In the genomic region with DNA sequence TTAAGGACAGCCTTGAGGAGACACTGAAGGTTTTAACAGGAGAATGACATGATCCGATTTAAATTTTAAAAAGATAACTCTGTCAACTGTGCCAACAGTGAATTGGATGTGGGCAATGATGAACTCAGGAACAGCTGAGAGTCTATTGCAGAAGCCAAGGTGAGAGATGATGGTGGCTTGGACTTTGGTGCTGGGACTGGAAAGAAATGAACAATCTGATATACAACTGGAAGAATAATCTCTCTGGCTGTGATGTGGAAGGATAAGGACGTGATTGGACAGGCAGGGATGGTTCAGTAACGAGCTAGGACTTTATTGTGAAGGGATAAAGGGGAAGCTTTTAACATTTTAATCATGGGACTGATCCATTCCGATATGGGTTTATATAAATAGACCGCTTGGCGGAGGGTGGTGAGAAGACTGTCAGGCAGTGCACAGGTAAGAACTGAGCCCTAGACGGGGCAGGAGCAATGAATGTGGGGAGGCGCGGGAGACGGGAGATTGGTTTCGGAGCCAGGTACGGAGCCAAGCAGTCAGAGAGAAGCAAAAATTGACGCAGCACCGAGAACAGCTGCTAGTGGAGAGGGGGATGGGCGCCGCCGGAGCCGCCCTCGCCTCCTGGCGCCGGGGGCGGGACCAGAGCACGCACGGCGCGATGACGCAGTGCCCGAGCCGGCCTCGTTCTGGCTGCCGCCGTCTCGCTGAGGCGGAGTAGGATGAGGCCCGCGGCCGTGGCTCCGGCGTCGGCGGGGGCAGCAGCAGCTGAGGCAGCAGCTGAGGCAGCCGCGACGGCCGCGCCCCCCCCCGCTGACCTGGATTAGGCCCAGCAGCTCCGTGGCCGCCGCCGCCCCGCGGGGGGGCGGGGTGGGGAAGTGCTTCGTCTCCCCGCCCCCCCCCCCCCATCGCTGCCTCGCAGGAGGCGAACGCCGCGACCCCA, we compare ENCODE assay signal across 8 cellular contexts. TPM values are rescaled to one million over a fixed set of nuclear protein-coding genes. Genes with fewer than 3 reads are reported as not detected.
DNase-seq lines count a peak whose midpoint lies in the region; ATAC-seq and TF ChIP-seq lines count a peak whose summit lies in the region.

TSS of gene RNF11 (plus strand) at position 663 of the 937 bp plus-strand sequence. CDS start 484 bp downstream, outside the sequence.

- TF ChIP-seq RAD21 in liver (IDR thresholded peaks at IDR 0.05), result peak in 1 of 2 donors; percentile 39

- no peaks in the 10 kb centered on the region for H3K36me3 ChIP-seq in liver (ENCODE audit: control insufficient read depth in 4 of 4, insufficient read depth in 3 of 4, low read depth in 1 of 4, low read length in 3 of 4)

- H3K27me3 ChIP-seq in liver (ENCODE audit: control insufficient read depth in 4 of 4, insufficient read depth in 4 of 4, low read length in 3 of 4), result no peaks in the 10 kb centered on the region

- no peaks in the 10 kb centered on the region for H3K9me3 ChIP-seq in liver (ENCODE audit: control insufficient read depth in 4 of 4, low read length in 3 of 4)

- WGBS in liver, result under 1% methylated on average over 61 of the region's 62 CpGs

- ATAC-seq in GM19372 (IDR thresholded peaks at IDR 0.05; ENCODE audit: low read depth, unreplicated experiment) (peak; percentile 73), HG03521 (IDR thresholded peaks at IDR 0.05; ENCODE audit: unreplicated experiment) (peak; percentile 81)

- peaks cover 2 to 36% (median 22%) of the 10 kb centered on the region in 4 donors for H3K4me1 ChIP-seq in liver (ENCODE audit: control insufficient read depth in 4 of 4, insufficient read depth in 4 of 4, low read length in 3 of 4)

- peak within 1 kb of the TSS; percentile 98 to 99 for H3K27ac ChIP-seq in liver (ENCODE audit: low read depth in 1 of 2, low read length in 2 of 2)

- no peak for TF ChIP-seq CTCF in liver (IDR thresholded peaks at IDR 0.05; ENCODE audit: low read depth, low read length, missing input control)

- peak within 1 kb of the TSS; percentile 88 to 96 (median 92) for H3K4me3 ChIP-seq in liver (ENCODE audit: low read depth in 1 of 3, low read length in 3 of 3)

- peak within 1 kb of the TSS; percentile 84 to 96 for H3K9ac ChIP-seq in liver (ENCODE audit: low read depth in 1 of 2, low read length in 2 of 2)

- DNase-seq in C1 segment of cervical spinal cord (lab: John Stamatoyannopoulos, UW) (peak; percentile 43 to 93 (median 87)), NCI-H748 (lab: John Stamatoyannopoulos, UW; ENCODE audit: unreplicated experiment) (peak; percentile 96), dermis blood vessel endothelial cell (peak; percentile 93)
- DNase-seq in activated CD4-positive, alpha-beta T cell treated with anti-CD3 and anti-CD28 coated beads, Interleukin-2, amount 50 U/mL, for 48 hours, result peak; percentile 88 to 91
- peak; percentile 93 for DNase-seq in stimulated activated CD4-positive, alpha-beta T cell treated with anti-CD3 and anti-CD28 coated beads, Interleukin-4, amount 100 ng/mL, for 1 hour

TF ChIP-seq in liver, 16 proteins besides CTCF, POLR2A, EP300 and RAD21:
- TF ChIP-seq TAF1 (conservative IDR thresholded peaks at IDR 0.05) (peak; percentile 91), NR2F2 (IDR thresholded peaks at IDR 0.05) (no peak), SP1 (IDR thresholded peaks at IDR 0.05) (peak; percentile 40), HNF4G (IDR thresholded peaks at IDR 0.05) (no peak), HNF4A (conservative IDR thresholded peaks at IDR 0.05) (peak in 1 of 2 donors; percentile 51), ATF3 (IDR thresholded peaks at IDR 0.05) (no peak), YY1 (IDR thresholded peaks at IDR 0.05) (peak; percentile 66), EGR1 (IDR thresholded peaks at IDR 0.05; ENCODE audit: low read depth in 2 of 2) (peak in 1 of 2 donors; percentile 36), FOXA2 (IDR thresholded peaks at IDR 0.05) (no peak), RXRA (IDR thresholded peaks at IDR 0.05) (peak; percentile 7), GABPA (IDR thresholded peaks at IDR 0.05 in 1 of 2, conservative IDR thresholded peaks at IDR 0.05 in 1 of 2) (no peak)
- TF ChIP-seq, protein P1, sequence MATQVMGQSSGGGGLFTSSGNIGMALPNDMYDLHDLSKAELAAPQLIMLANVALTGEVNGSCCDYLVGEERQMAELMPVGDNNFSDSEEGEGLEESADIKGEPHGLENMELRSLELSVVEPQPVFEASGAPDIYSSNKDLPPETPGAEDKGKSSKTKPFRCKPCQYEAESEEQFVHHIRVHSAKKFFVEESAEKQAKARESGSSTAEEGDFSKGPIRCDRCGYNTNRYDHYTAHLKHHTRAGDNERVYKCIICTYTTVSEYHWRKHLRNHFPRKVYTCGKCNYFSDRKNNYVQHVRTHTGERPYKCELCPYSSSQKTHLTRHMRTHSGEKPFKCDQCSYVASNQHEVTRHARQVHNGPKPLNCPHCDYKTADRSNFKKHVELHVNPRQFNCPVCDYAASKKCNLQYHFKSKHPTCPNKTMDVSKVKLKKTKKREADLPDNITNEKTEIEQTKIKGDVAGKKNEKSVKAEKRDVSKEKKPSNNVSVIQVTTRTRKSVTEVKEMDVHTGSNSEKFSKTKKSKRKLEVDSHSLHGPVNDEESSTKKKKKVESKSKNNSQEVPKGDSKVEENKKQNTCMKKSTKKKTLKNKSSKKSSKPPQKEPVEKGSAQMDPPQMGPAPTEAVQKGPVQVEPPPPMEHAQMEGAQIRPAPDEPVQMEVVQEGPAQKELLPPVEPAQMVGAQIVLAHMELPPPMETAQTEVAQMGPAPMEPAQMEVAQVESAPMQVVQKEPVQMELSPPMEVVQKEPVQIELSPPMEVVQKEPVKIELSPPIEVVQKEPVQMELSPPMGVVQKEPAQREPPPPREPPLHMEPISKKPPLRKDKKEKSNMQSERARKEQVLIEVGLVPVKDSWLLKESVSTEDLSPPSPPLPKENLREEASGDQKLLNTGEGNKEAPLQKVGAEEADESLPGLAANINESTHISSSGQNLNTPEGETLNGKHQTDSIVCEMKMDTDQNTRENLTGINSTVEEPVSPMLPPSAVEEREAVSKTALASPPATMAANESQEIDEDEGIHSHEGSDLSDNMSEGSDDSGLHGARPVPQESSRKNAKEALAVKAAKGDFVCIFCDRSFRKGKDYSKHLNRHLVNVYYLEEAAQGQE (IDR thresholded peaks at IDR 0.05), result peak; percentile 88

RNA-seq across cellular contexts. Expression of gene RNF11, which starts in this region (rescaled TPM):
- total RNA-seq in dermis blood vessel endothelial cell (90.5 and 137 TPM in 2 replicates), liver (100 to 1,000 TPM in 1 of 2 donors, 10 to 100 TPM in 1; 60.5 to 102 TPM)
- polyA plus RNA-seq in liver, result 10 to 100 TPM; 24.1 to 36.9 TPM

Comparison
In these comparisons a context has a peak if more than half of its experiments do, and no peak if none do; other contexts are left out.
1. Peak in every context shown above with its lines: DNase-seq, ATAC-seq, H3K4me3 ChIP-seq and H3K27ac ChIP-seq.